27 cellular contexts compared by ENCODE assay signal in the genomic region with DNA sequence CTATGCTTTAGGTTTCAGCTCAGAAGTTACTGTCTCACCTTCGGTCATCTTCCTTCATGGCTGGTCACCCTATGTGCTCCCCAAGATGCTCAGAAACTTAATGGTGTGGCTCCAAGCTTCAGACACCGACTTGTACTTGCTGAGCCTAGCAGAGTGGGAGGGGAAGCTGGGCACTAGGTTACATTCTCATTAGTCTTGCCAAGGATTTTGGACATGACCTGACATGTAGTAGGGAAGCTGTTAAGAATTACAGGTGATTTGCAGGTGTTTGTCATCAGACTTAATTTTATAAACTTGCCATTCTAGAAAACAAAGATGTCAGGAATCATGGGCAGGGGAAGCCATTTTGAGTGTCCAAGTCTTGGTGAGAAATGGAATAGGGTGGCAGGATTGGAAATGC.
"Had no signal": no experiment of that assay in that cellular context is flagged by ENCODE, and none has a peak within 500 bp of the region (broad histone marks: within the 10 kb centered on the region; RNA-seq: fewer than 3 reads in every experiment).

No MANE protein-coding gene starts in this region.

- H3K4me3 Mint-ChIP-seq: activated CD4-positive, alpha-beta memory T cell treated with anti-CD3 and anti-CD28 coated beads, Interleukin-2, amount 10 ng/mL, durations not matched to agents 7 days and 5 days; activated CD4-positive, alpha-beta T cell treated with anti-CD3 and anti-CD28 coated beads for 36 hours; activated CD4-positive, alpha-beta T cell treated with anti-CD3 and anti-CD28 coated beads, Interleukin-2, amount 10 ng/mL, durations not matched to agents 24 days and 14 days; activated naive CD4-positive, alpha-beta T cell treated with anti-CD3 and anti-CD28 coated beads, Interleukin-2, amount 10 ng/mL, durations not matched to agents 7 days and 5 days; activated naive CD8-positive, alpha-beta T cell treated with anti-CD3 and anti-CD28 coated beads, Interleukin-2, amount 10 ng/mL, durations not matched to agents 7 days and 5 days; activated T-cell treated with anti-CD3 and anti-CD28 coated beads, Interleukin-2, amount 50 U/mL, for 24 hours; activated T-cell treated with anti-CD3 and anti-CD28 coated beads, Interleukin-2, amount 50 U/mL, for 72 hours; brain; effector memory CD8-positive, alpha-beta T cell had no signal

- FAIRE-seq: colon had no signal

- ATAC-seq: activated CD4-positive, alpha-beta T cell treated with anti-CD3 and anti-CD28 coated beads for 36 hours; activated naive CD4-positive, alpha-beta T cell treated with anti-CD3 and anti-CD28 coated beads, Interleukin-2, amount 50 U/mL, for 72 hours; activated T-cell treated with anti-CD3 and anti-CD28 coated beads, Interleukin-2, amount 50 U/mL, for 72 hours; effector memory CD8-positive, alpha-beta T cell; gastrocnemius medialis; heart left ventricle had no signal

- H3K27me3 ChIP-seq: ascending aorta, gastrocnemius medialis, heart left ventricle had no signal

- H3K4me1 ChIP-seq: ascending aorta, gastrocnemius medialis had no signal

- H3K9me3 ChIP-seq: gastrocnemius medialis had no signal

- DNase-seq: activated CD4-positive, alpha-beta memory T cell treated with anti-CD3 and anti-CD28 coated beads, Interleukin-2, amount 10 ng/mL, durations not matched to agents 7 days and 5 days; activated CD4-positive, alpha-beta T cell treated with anti-CD3 and anti-CD28 coated beads for 36 hours; activated CD4-positive, alpha-beta T cell treated with anti-CD3 and anti-CD28 coated beads, Interleukin-2, amount 10 ng/mL, durations not matched to agents 24 days and 14 days; activated CD4-positive, alpha-beta T cell treated with anti-CD3 and anti-CD28 coated beads, Interleukin-2, amount 50 U/mL, for 4 hours; activated CD4-positive, CD25-positive, alpha-beta regulatory T cell; activated CD4-positive, CD25-positive, alpha-beta regulatory T cell treated with anti-CD3 and anti-CD28 coated beads, Interleukin-2, amount 50 U/mL, for 72 hours; activated CD8-positive, alpha-beta memory T cell treated with anti-CD3 and anti-CD28 coated beads, Interleukin-2, amount 50 U/mL, for 48 hours; activated gamma-delta T cell; activated naive CD4-positive, alpha-beta T cell; activated naive CD4-positive, alpha-beta T cell treated with anti-CD3 and anti-CD28 coated beads, Interleukin-2, amount 10 ng/mL, durations not matched to agents 7 days and 5 days; activated naive CD8-positive, alpha-beta T cell treated with anti-CD3 and anti-CD28 coated beads, Interleukin-2, amount 10 ng/mL, durations not matched to agents 7 days and 5 days; activated T-cell treated with anti-CD3 and anti-CD28 coated beads for 4 hours; activated T-cell treated with anti-CD3 and anti-CD28 coated beads, Interleukin-2, amount 50 U/mL, for 24 hours; activated T-cell treated with anti-CD3 and anti-CD28 coated beads, Interleukin-2, amount 50 U/mL, for 72 hours; cortex of kidney; dermis blood vessel endothelial cell; effector CD4-positive, alpha-beta T cell; effector memory CD8-positive, alpha-beta T cell; foreskin fibroblast; gastrocnemius medialis; glutamatergic neuron; heart left ventricle; T-helper 2 cell had no signal

- H3K4me3 ChIP-seq: ascending aorta, gastrocnemius medialis, heart left ventricle had no signal

- H3K27me3 Mint-ChIP-seq: activated CD4-positive, alpha-beta T cell treated with anti-CD3 and anti-CD28 coated beads for 36 hours; activated T-cell treated with anti-CD3 and anti-CD28 coated beads, Interleukin-2, amount 50 U/mL, for 24 hours had no signal

- H3K9me3 Mint-ChIP-seq: activated CD4-positive, alpha-beta memory T cell treated with anti-CD3 and anti-CD28 coated beads, Interleukin-2, amount 10 ng/mL, durations not matched to agents 7 days and 5 days; activated T-cell treated with anti-CD3 and anti-CD28 coated beads, Interleukin-2, amount 50 U/mL, for 24 hours had no signal

- H3K36me3 ChIP-seq: ascending aorta, gastrocnemius medialis, heart left ventricle had no signal

- H3K27ac ChIP-seq: ascending aorta, gastrocnemius medialis, heart left ventricle had no signal

- H3K4me1 Mint-ChIP-seq: activated CD4-positive, alpha-beta T cell treated with anti-CD3 and anti-CD28 coated beads for 36 hours; activated CD4-positive, alpha-beta T cell treated with anti-CD3 and anti-CD28 coated beads, Interleukin-2, amount 10 ng/mL, durations not matched to agents 24 days and 14 days; activated naive CD8-positive, alpha-beta T cell treated with anti-CD3 and anti-CD28 coated beads, Interleukin-2, amount 10 ng/mL, durations not matched to agents 7 days and 5 days; brain had no signal

- H3K36me3 Mint-ChIP-seq: activated naive CD4-positive, alpha-beta T cell treated with anti-CD3 and anti-CD28 coated beads, Interleukin-2, amount 10 ng/mL, durations not matched to agents 7 days and 5 days; activated naive CD8-positive, alpha-beta T cell treated with anti-CD3 and anti-CD28 coated beads, Interleukin-2, amount 10 ng/mL, durations not matched to agents 7 days and 5 days; brain had no signal

- H3K27ac Mint-ChIP-seq: activated CD4-positive, alpha-beta memory T cell treated with anti-CD3 and anti-CD28 coated beads, Interleukin-2, amount 10 ng/mL, durations not matched to agents 7 days and 5 days; activated CD4-positive, alpha-beta T cell treated with anti-CD3 and anti-CD28 coated beads for 36 hours; activated CD4-positive, alpha-beta T cell treated with anti-CD3 and anti-CD28 coated beads, Interleukin-2, amount 10 ng/mL, durations not matched to agents 24 days and 14 days; activated naive CD4-positive, alpha-beta T cell treated with anti-CD3 and anti-CD28 coated beads, Interleukin-2, amount 10 ng/mL, durations not matched to agents 7 days and 5 days; activated naive CD4-positive, alpha-beta T cell treated with anti-CD3 and anti-CD28 coated beads, Interleukin-2, amount 50 U/mL, for 72 hours; activated naive CD8-positive, alpha-beta T cell treated with anti-CD3 and anti-CD28 coated beads, Interleukin-2, amount 10 ng/mL, durations not matched to agents 7 days and 5 days; activated T-cell treated with anti-CD3 and anti-CD28 coated beads, Interleukin-2, amount 50 U/mL, for 24 hours; activated T-cell treated with anti-CD3 and anti-CD28 coated beads, Interleukin-2, amount 50 U/mL, for 72 hours; brain; effector memory CD8-positive, alpha-beta T cell had no signal
